ENCODE assay signal across 11 cellular contexts in the genomic region with DNA sequence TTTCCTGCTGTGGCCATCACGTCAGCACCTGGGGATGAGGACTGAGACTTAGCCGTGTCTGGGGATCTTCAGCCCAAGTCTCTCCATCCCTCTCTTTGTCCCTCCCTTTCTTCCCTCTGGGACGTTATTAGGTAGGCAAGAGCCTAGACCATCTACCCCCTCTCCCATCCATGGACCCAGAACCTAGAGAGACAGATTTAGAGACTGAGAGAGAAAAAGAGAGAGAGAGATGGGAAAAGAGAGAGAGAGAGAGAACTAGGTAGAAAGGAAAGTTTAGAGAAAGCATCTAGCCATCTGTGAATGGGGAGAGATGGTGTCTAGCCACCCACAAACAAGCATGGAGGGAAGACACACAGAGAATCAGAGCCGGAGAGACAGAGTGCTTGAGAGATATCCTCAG. TPM values are rescaled to one million over a fixed set of nuclear protein-coding genes. Genes with fewer than 3 reads are reported as not detected.
"Had no signal": no experiment of that assay in that cellular context is flagged by ENCODE, and none has a peak within 500 bp of the region (broad histone marks: within the 10 kb centered on the region; RNA-seq: fewer than 3 reads in every experiment).

No MANE protein-coding gene starts in this region.

- ATAC-seq: K562 had no signal

- H3K9ac ChIP-seq: GM23248 had no signal

- H2AFZ ChIP-seq: GM23248 had no signal

- H3K27ac ChIP-seq: GM23248 had no signal

- H3K4me3 ChIP-seq: GM23248, K562 had no signal

- FAIRE-seq: H54, HTR-8/SVneo, K562 had no signal

- DNase-seq: GM23248, GOT3, H9, HCEC 1CT, HFFc6, IMR-90, KG1 had no signal

RNA-seq across cellular contexts. Expression of a gene that starts 0.5 kb away (rescaled TPM):
- total RNA-seq: GM23248, HFFc6, IMR-90, K562 had no signal
- polyA plus RNA-seq: GM23248, IMR-90, K562 had no signal

RNA-seq across cellular contexts. Expression of a gene that starts 37.5 kb away (rescaled TPM):
- total RNA-seq: GM23248, H9, HFFc6, HT-29, IMR-90 had no signal
- polyA plus RNA-seq: GM23248, IMR-90 had no signal

RNA-seq across cellular contexts. Expression of a gene that starts 42.1 kb away (rescaled TPM):
- total RNA-seq: GM23248, H9, HFFc6, IMR-90, K562 had no signal
- polyA plus RNA-seq: GM23248, IMR-90, K562 had no signal

RNA-seq across cellular contexts. Expression of a gene that starts 56.0 kb away (rescaled TPM):
- total RNA-seq: GM23248, H9, HFFc6, HT-29, IMR-90, K562 had no signal
- polyA plus RNA-seq: GM23248, IMR-90, K562 had no signal

RNA-seq across cellular contexts. Expression of a gene that starts 58.7 kb away (rescaled TPM):
- total RNA-seq: GM23248, HFFc6, IMR-90, K562 had no signal
- polyA plus RNA-seq: GM23248, IMR-90, K562 had no signal
